29 cellular contexts compared by ENCODE assay signal in the genomic region with DNA sequence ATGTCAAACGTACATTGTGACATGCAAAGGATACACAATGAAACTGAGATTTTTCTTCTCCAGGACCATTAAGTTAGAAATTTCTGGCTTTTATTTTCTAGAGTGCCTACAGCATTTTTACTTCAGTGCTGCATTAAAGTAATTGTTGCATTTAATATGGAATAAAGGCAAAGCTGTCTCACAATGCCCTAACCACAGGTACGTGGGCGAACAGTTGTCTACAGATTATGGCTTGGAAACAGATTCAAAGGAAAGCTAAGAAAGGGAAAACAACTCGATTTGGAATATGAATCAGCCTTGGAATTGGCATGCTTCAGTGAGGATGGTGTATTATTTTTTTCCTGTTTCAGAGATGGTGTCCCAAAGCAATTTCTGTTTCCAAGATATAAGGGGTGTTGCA.
"Had no signal": no experiment of that assay in that cellular context is flagged by ENCODE, and none has a peak within 500 bp of the region (broad histone marks: within the 10 kb centered on the region; RNA-seq: fewer than 3 reads in every experiment).

No MANE protein-coding gene starts in this region.

- H3K4me1 ChIP-seq: ascending aorta, body of pancreas, breast epithelium had no signal

- H3K27me3 ChIP-seq: ascending aorta, body of pancreas, brain microvascular endothelial cell, breast epithelium had no signal

- DNase-seq: activated CD4-positive, alpha-beta memory T cell treated with anti-CD3 and anti-CD28 coated beads, Interleukin-2, amount 10 ng/mL, durations not matched to agents 7 days and 5 days; activated CD4-positive, alpha-beta T cell treated with anti-CD3 and anti-CD28 coated beads for 1 hour; activated CD4-positive, alpha-beta T cell treated with anti-CD3 and anti-CD28 coated beads for 36 hours; activated CD4-positive, alpha-beta T cell treated with anti-CD3 and anti-CD28 coated beads for 48 hours; activated CD4-positive, alpha-beta T cell treated with anti-CD3 and anti-CD28 coated beads, Interleukin-2, amount 10 ng/mL, durations not matched to agents 7 days and 5 days; activated CD4-positive, alpha-beta T cell treated with anti-CD3 and anti-CD28 coated beads, Interleukin-2, amount 50 U/mL, for 48 hours; activated CD4-positive, CD25-positive, alpha-beta regulatory T cell; activated CD8-positive, alpha-beta memory T cell treated with anti-CD3 and anti-CD28 coated beads for 24 hours; activated CD8-positive, alpha-beta memory T cell treated with anti-CD3 and anti-CD28 coated beads, Interleukin-2, amount 10 ng/mL, durations not matched to agents 7 days and 5 days; activated CD8-positive, alpha-beta memory T cell treated with anti-CD3 and anti-CD28 coated beads, Interleukin-2, amount 50 U/mL, for 48 hours; activated CD8-positive, alpha-beta T cell treated with anti-CD3 and anti-CD28 coated beads, Interleukin-2, amount 10 ng/mL, durations not matched to agents 7 days and 5 days; activated effector memory CD4-positive, alpha-beta T cell treated with Interleukin-2 at 50 U/mL for 16 hours; activated gamma-delta T cell; activated naive CD4-positive, alpha-beta T cell treated with anti-CD3 and anti-CD28 coated beads, Interleukin-2, amount 10 ng/mL, durations not matched to agents 7 days and 5 days; activated naive CD4-positive, alpha-beta T cell treated with Interleukin-2 at 50 U/mL for 16 hours; activated naive CD8-positive, alpha-beta T cell treated with anti-CD3 and anti-CD28 coated beads, Interleukin-2, amount 10 ng/mL, durations not matched to agents 7 days and 5 days; activated naive CD8-positive, alpha-beta T cell treated with anti-CD3 and anti-CD28 coated beads, Interleukin-2, amount 50 U/mL, for 24 hours; activated T-cell treated with anti-CD3 and anti-CD28 coated beads, Interleukin-2, amount 50 U/mL, for 24 hours; activated T-cell treated with anti-CD3 and anti-CD28 coated beads, Interleukin-2, amount 50 U/mL, for 48 hours; body of pancreas; brain microvascular endothelial cell; central memory CD4-positive, alpha-beta T cell; T-helper 2 cell; T-helper 9 cell; WERI-Rb-1 had no signal

- ATAC-seq: activated CD4-positive, alpha-beta T cell treated with anti-CD3 and anti-CD28 coated beads for 36 hours; activated CD4-positive, CD25-positive, alpha-beta regulatory T cell treated with anti-CD3 and anti-CD28 coated beads, Interleukin-2, amount 50 U/mL, for 24 hours; activated CD8-positive, alpha-beta memory T cell treated with anti-CD3 and anti-CD28 coated beads, Interleukin-2, amount 10 ng/mL, durations not matched to agents 7 days and 5 days; activated CD8-positive, alpha-beta T cell treated with anti-CD3 and anti-CD28 coated beads, Interleukin-2, amount 10 ng/mL, durations not matched to agents 7 days and 5 days; activated naive CD8-positive, alpha-beta T cell treated with anti-CD3 and anti-CD28 coated beads, Interleukin-2, amount 50 U/mL, for 24 hours; body of pancreas; WTC11 had no signal

- H3K36me3 ChIP-seq: ascending aorta, brain microvascular endothelial cell, breast epithelium, WERI-Rb-1 had no signal

- H3K9me3 ChIP-seq: ascending aorta, body of pancreas had no signal

- H3K27ac ChIP-seq: ascending aorta, body of pancreas, brain microvascular endothelial cell, breast epithelium, WERI-Rb-1 had no signal

- H3K4me3 ChIP-seq: ascending aorta, body of pancreas, breast epithelium had no signal
